Comparison of ENCODE assay signal across 2 cellular contexts in the genomic region with DNA sequence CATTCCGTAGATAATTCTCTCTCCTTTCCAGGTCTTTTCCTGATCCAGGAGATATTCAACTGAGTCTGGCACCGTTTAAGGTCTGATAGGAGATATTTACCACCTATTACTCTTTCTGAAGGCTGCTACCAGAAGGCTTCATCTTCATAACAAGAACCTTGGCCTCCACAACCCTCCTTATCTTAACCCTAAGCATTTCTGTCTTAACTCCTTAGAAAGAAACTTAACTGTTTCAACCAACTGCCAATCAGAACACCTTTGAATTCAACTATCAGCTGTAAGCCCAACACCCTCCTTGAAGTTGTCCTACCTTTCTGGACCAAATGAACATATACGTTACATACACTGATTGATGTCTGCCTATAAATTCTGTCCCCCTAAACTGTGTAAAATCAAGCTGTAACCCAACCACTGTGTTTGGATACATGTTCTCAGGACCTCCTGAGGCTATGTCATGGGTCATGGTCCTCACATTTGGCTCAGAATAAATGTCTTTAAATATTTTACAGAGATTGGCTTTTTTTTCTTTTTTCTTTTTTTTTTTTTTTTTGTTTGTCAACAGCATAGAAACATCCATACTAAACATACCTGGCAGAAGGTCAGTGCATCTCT.
TF ChIP-seq lines count a peak whose summit lies in the region.

No MANE protein-coding gene starts in this region.

TF ChIP-seq in GM23338, 12 proteins besides CTCF, POLR2A, EP300 and RAD21:
- TF ChIP-seq, protein P1, sequence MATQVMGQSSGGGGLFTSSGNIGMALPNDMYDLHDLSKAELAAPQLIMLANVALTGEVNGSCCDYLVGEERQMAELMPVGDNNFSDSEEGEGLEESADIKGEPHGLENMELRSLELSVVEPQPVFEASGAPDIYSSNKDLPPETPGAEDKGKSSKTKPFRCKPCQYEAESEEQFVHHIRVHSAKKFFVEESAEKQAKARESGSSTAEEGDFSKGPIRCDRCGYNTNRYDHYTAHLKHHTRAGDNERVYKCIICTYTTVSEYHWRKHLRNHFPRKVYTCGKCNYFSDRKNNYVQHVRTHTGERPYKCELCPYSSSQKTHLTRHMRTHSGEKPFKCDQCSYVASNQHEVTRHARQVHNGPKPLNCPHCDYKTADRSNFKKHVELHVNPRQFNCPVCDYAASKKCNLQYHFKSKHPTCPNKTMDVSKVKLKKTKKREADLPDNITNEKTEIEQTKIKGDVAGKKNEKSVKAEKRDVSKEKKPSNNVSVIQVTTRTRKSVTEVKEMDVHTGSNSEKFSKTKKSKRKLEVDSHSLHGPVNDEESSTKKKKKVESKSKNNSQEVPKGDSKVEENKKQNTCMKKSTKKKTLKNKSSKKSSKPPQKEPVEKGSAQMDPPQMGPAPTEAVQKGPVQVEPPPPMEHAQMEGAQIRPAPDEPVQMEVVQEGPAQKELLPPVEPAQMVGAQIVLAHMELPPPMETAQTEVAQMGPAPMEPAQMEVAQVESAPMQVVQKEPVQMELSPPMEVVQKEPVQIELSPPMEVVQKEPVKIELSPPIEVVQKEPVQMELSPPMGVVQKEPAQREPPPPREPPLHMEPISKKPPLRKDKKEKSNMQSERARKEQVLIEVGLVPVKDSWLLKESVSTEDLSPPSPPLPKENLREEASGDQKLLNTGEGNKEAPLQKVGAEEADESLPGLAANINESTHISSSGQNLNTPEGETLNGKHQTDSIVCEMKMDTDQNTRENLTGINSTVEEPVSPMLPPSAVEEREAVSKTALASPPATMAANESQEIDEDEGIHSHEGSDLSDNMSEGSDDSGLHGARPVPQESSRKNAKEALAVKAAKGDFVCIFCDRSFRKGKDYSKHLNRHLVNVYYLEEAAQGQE (IDR thresholded peaks at IDR 0.05; ENCODE audit: unreplicated experiment): no peak
- TF ChIP-seq POLR2AphosphoS5 (IDR thresholded peaks at IDR 0.05; ENCODE audit: low read depth): no peak
- TF ChIP-seq EZH2phosphoT487 (IDR thresholded peaks at IDR 0.05; ENCODE audit: unreplicated experiment): no peak
- no peak for TF ChIP-seq EZH2 (IDR thresholded peaks at IDR 0.05; ENCODE audit: low read depth, unreplicated experiment)
- TF ChIP-seq ZNF114 (CRISPR knock-in tag; IDR thresholded peaks at IDR 0.05): no peak
- no peak for TF ChIP-seq NANOG (IDR thresholded peaks at IDR 0.05; ENCODE audit: borderline replicate concordance)
- TF ChIP-seq, protein P2, sequence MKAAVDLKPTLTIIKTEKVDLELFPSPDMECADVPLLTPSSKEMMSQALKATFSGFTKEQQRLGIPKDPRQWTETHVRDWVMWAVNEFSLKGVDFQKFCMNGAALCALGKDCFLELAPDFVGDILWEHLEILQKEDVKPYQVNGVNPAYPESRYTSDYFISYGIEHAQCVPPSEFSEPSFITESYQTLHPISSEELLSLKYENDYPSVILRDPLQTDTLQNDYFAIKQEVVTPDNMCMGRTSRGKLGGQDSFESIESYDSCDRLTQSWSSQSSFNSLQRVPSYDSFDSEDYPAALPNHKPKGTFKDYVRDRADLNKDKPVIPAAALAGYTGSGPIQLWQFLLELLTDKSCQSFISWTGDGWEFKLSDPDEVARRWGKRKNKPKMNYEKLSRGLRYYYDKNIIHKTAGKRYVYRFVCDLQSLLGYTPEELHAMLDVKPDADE (IDR thresholded peaks at IDR 0.05): no peak

TF ChIP-seq in K562, 482 proteins besides CTCF, POLR2A, EP300 and RAD21 (continued from another document and continues in another):
- TF ChIP-seq, protein P3, sequence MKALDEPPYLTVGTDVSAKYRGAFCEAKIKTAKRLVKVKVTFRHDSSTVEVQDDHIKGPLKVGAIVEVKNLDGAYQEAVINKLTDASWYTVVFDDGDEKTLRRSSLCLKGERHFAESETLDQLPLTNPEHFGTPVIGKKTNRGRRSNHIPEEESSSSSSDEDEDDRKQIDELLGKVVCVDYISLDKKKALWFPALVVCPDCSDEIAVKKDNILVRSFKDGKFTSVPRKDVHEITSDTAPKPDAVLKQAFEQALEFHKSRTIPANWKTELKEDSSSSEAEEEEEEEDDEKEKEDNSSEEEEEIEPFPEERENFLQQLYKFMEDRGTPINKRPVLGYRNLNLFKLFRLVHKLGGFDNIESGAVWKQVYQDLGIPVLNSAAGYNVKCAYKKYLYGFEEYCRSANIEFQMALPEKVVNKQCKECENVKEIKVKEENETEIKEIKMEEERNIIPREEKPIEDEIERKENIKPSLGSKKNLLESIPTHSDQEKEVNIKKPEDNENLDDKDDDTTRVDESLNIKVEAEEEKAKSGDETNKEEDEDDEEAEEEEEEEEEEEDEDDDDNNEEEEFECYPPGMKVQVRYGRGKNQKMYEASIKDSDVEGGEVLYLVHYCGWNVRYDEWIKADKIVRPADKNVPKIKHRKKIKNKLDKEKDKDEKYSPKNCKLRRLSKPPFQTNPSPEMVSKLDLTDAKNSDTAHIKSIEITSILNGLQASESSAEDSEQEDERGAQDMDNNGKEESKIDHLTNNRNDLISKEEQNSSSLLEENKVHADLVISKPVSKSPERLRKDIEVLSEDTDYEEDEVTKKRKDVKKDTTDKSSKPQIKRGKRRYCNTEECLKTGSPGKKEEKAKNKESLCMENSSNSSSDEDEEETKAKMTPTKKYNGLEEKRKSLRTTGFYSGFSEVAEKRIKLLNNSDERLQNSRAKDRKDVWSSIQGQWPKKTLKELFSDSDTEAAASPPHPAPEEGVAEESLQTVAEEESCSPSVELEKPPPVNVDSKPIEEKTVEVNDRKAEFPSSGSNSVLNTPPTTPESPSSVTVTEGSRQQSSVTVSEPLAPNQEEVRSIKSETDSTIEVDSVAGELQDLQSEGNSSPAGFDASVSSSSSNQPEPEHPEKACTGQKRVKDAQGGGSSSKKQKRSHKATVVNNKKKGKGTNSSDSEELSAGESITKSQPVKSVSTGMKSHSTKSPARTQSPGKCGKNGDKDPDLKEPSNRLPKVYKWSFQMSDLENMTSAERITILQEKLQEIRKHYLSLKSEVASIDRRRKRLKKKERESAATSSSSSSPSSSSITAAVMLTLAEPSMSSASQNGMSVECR (CRISPR knock-in tag; IDR thresholded peaks at IDR 0.05): no peak
- TF ChIP-seq, protein P4, sequence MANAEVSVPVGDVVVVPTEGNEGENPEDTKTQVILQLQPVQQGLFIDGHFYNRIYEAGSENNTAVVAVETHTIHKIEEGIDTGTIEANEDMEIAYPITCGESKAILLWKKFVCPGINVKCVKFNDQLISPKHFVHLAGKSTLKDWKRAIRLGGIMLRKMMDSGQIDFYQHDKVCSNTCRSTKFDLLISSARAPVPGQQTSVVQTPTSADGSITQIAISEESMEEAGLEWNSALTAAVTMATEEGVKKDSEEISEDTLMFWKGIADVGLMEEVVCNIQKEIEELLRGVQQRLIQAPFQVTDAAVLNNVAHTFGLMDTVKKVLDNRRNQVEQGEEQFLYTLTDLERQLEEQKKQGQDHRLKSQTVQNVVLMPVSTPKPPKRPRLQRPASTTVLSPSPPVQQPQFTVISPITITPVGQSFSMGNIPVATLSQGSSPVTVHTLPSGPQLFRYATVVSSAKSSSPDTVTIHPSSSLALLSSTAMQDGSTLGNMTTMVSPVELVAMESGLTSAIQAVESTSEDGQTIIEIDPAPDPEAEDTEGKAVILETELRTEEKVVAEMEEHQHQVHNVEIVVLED (CRISPR knock-in tag; IDR thresholded peaks at IDR 0.05): no peak
- TF ChIP-seq ZNF253 (CRISPR knock-in tag; conservative IDR thresholded peaks at IDR 0.05) (no peak), ZNF445 (CRISPR knock-in tag; IDR thresholded peaks at IDR 0.05; ENCODE audit: low read depth) (no peak), ZNF124 (CRISPR knock-in tag; IDR thresholded peaks at IDR 0.05) (no peak), ZNF239 (CRISPR knock-in tag; IDR thresholded peaks at IDR 0.05) (no peak), RBBP5 (IDR thresholded peaks at IDR 0.05; ENCODE audit: borderline replicate concordance, insufficient read depth, low read length, poor library complexity, severe bottlenecking) (no peak), NR2F6 (CRISPR knock-in tag; IDR thresholded peaks at IDR 0.05) (no peak), ZNF224 (CRISPR knock-in tag; IDR thresholded peaks at IDR 0.05) (no peak), ZFP1 (CRISPR knock-in tag; IDR thresholded peaks at IDR 0.05) (no peak), KLF1 (tag; IDR thresholded peaks at IDR 0.05) (no peak), ELF1 (tag; IDR thresholded peaks at IDR 0.05) (no peak; the same call in 1 of the 2 replicates), SMARCE1 (IDR thresholded peaks at IDR 0.05) (peak; percentile 47; the same call in 1 of the 2 replicates), CREM (IDR thresholded peaks at IDR 0.05; ENCODE audit: low read depth) (no peak), LEF1 (IDR thresholded peaks at IDR 0.05) (peak; percentile 22; the same call in 1 of the 2 replicates), EHMT2 (IDR thresholded peaks at IDR 0.05) (peak; percentile 26; the same call in 1 of the 2 replicates), ZNF23 (CRISPR knock-in tag; IDR thresholded peaks at IDR 0.05) (no peak), SMAD1 (IDR thresholded peaks at IDR 0.05; ENCODE audit: low read depth, low read length, partially characterized antibody) (no peak)
- TF ChIP-seq, protein P5, sequence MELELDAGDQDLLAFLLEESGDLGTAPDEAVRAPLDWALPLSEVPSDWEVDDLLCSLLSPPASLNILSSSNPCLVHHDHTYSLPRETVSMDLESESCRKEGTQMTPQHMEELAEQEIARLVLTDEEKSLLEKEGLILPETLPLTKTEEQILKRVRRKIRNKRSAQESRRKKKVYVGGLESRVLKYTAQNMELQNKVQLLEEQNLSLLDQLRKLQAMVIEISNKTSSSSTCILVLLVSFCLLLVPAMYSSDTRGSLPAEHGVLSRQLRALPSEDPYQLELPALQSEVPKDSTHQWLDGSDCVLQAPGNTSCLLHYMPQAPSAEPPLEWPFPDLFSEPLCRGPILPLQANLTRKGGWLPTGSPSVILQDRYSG (tag; conservative IDR thresholded peaks at IDR 0.05; ENCODE audit: low read depth): no peak
- TF ChIP-seq, protein P6, sequence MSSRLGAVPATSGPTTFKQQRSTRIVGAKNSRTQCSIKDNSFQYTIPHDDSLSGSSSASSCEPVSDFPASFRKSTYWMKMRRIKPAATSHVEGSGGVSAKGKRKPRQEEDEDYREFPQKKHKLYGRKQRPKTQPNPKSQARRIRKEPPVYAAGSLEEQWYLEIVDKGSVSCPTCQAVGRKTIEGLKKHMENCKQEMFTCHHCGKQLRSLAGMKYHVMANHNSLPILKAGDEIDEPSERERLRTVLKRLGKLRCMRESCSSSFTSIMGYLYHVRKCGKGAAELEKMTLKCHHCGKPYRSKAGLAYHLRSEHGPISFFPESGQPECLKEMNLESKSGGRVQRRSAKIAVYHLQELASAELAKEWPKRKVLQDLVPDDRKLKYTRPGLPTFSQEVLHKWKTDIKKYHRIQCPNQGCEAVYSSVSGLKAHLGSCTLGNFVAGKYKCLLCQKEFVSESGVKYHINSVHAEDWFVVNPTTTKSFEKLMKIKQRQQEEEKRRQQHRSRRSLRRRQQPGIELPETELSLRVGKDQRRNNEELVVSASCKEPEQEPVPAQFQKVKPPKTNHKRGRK (tag; IDR thresholded peaks at IDR 0.05): no peak
- TF ChIP-seq, protein P7, sequence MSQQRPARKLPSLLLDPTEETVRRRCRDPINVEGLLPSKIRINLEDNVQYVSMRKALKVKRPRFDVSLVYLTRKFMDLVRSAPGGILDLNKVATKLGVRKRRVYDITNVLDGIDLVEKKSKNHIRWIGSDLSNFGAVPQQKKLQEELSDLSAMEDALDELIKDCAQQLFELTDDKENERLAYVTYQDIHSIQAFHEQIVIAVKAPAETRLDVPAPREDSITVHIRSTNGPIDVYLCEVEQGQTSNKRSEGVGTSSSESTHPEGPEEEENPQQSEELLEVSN (IDR thresholded peaks at IDR 0.05; ENCODE audit: borderline replicate concordance in 1 of 2, extremely low read depth in 1 of 2, insufficient read depth in 1 of 2, insufficient read length in 1 of 2, low read depth in 1 of 2, low read length in 1 of 2, poor library complexity in 1 of 2, severe bottlenecking in 1 of 2): no peak
- TF ChIP-seq, protein P8, sequence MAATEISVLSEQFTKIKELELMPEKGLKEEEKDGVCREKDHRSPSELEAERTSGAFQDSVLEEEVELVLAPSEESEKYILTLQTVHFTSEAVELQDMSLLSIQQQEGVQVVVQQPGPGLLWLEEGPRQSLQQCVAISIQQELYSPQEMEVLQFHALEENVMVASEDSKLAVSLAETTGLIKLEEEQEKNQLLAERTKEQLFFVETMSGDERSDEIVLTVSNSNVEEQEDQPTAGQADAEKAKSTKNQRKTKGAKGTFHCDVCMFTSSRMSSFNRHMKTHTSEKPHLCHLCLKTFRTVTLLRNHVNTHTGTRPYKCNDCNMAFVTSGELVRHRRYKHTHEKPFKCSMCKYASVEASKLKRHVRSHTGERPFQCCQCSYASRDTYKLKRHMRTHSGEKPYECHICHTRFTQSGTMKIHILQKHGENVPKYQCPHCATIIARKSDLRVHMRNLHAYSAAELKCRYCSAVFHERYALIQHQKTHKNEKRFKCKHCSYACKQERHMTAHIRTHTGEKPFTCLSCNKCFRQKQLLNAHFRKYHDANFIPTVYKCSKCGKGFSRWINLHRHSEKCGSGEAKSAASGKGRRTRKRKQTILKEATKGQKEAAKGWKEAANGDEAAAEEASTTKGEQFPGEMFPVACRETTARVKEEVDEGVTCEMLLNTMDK (IDR thresholded peaks at IDR 0.05; ENCODE audit: borderline replicate concordance, insufficient read depth, low read depth, low read length, poor library complexity, severe bottlenecking): no peak
- TF ChIP-seq, protein P9, sequence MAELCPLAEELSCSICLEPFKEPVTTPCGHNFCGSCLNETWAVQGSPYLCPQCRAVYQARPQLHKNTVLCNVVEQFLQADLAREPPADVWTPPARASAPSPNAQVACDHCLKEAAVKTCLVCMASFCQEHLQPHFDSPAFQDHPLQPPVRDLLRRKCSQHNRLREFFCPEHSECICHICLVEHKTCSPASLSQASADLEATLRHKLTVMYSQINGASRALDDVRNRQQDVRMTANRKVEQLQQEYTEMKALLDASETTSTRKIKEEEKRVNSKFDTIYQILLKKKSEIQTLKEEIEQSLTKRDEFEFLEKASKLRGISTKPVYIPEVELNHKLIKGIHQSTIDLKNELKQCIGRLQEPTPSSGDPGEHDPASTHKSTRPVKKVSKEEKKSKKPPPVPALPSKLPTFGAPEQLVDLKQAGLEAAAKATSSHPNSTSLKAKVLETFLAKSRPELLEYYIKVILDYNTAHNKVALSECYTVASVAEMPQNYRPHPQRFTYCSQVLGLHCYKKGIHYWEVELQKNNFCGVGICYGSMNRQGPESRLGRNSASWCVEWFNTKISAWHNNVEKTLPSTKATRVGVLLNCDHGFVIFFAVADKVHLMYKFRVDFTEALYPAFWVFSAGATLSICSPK (IDR thresholded peaks at IDR 0.05; ENCODE audit: borderline replicate concordance): no peak
- TF ChIP-seq, protein P10, sequence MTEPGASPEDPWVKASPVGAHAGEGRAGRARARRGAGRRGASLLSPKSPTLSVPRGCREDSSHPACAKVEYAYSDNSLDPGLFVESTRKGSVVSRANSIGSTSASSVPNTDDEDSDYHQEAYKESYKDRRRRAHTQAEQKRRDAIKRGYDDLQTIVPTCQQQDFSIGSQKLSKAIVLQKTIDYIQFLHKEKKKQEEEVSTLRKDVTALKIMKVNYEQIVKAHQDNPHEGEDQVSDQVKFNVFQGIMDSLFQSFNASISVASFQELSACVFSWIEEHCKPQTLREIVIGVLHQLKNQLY (CRISPR knock-in tag; conservative IDR thresholded peaks at IDR 0.05): no peak
- TF ChIP-seq, protein P11, sequence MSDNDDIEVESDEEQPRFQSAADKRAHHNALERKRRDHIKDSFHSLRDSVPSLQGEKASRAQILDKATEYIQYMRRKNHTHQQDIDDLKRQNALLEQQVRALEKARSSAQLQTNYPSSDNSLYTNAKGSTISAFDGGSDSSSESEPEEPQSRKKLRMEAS (CRISPR knock-in tag; IDR thresholded peaks at IDR 0.05): no peak
